In genomic region chr3:65721386-65721785, GRCh38 we compare ENCODE assay signal across 28 cellular contexts.
"Had no signal": no experiment of that assay in that cellular context is flagged by ENCODE, and none has a peak within 500 bp of the region (broad histone marks: within the 10 kb centered on the region; RNA-seq: fewer than 3 reads in every experiment).

No MANE protein-coding gene starts in this region.

- H3K27ac ChIP-seq: ascending aorta, cardiac muscle cell, colonic mucosa, epithelial cell of prostate, gastrocnemius medialis, tibial nerve had no signal

- ATAC-seq: gastrocnemius medialis; left colon; naive thymus-derived CD8-positive, alpha-beta T cell had no signal

- H3K36me3 ChIP-seq: ascending aorta, cardiac muscle cell, colonic mucosa, gastrocnemius medialis, tibial nerve had no signal

- H3K4me1 ChIP-seq: ascending aorta, colonic mucosa, tibial nerve had no signal

- H3K9me3 Mint-ChIP-seq: activated naive CD4-positive, alpha-beta T cell treated with anti-CD3 and anti-CD28 coated beads for 36 hours; activated naive CD8-positive, alpha-beta T cell treated with anti-CD3 and anti-CD28 coated beads, Interleukin-2, amount 10 ng/mL, durations not matched to agents 7 days and 5 days; activated T-helper 1 cell treated with anti-CD3 and anti-CD28 coated beads, Interleukin-12 subunit alpha, Interleukin-12 subunit beta, Interleukin-2, Interleukin-4 antibody, amounts not matched to agents 30 ng/mL and 10 ng/mL and 1 ng/mL, durations not matched to agents 14 hours and 24 hours and 36 hours; brain; mesothelial cell of epicardium; naive thymus-derived CD8-positive, alpha-beta T cell; neural crest cell had no signal

- H3K4me3 ChIP-seq: ascending aorta, cardiac muscle cell, colonic mucosa, gastrocnemius medialis, tibial nerve had no signal

- FAIRE-seq: endometrium, kidney had no signal

- H3K27ac Mint-ChIP-seq: activated naive CD4-positive, alpha-beta T cell treated with anti-CD3 and anti-CD28 coated beads for 36 hours; activated naive CD8-positive, alpha-beta T cell treated with anti-CD3 and anti-CD28 coated beads, Interleukin-2, amount 10 ng/mL, durations not matched to agents 7 days and 5 days; activated T-helper 1 cell treated with anti-CD3 and anti-CD28 coated beads, Interleukin-12 subunit alpha, Interleukin-12 subunit beta, Interleukin-2, Interleukin-4 antibody, amounts not matched to agents 30 ng/mL and 10 ng/mL and 1 ng/mL, durations not matched to agents 14 hours and 24 hours and 36 hours; immature natural killer cell; naive thymus-derived CD8-positive, alpha-beta T cell had no signal

- DNase-seq: activated CD4-positive, alpha-beta T cell treated with anti-CD3 and anti-CD28 coated beads for 4 hours; activated CD4-positive, alpha-beta T cell treated with anti-CD3 and anti-CD28 coated beads, Interleukin-2, amount 50 U/mL, for 48 hours; activated CD8-positive, alpha-beta memory T cell treated with anti-CD3 and anti-CD28 coated beads for 24 hours; activated effector memory CD4-positive, alpha-beta T cell treated with anti-CD3 and anti-CD28 coated beads, Interleukin-2, amount 50 U/mL, for 16 hours; activated naive CD4-positive, alpha-beta T cell treated with anti-CD3 and anti-CD28 coated beads for 36 hours; activated naive CD8-positive, alpha-beta T cell treated with anti-CD3 and anti-CD28 coated beads, Interleukin-2, amount 10 ng/mL, durations not matched to agents 7 days and 5 days; cerebellar nuclear complex; colonic mucosa; effector CD8-positive, alpha-beta T cell; gastrocnemius medialis; glutamatergic neuron; immature natural killer cell; kidney; left colon; naive thymus-derived CD8-positive, alpha-beta T cell; occipital lobe; right cardiac atrium; stimulated activated CD4-positive, alpha-beta T cell treated with anti-CD3 and anti-CD28 coated beads, Interleukin-2, amount 100 ng/mL, for 48 hours; stimulated activated naive CD4-positive, alpha-beta T cell treated with Interleukin-2 at 50 U/mL for 16 hours had no signal

- H3K9me3 ChIP-seq: ascending aorta, colonic mucosa, gastrocnemius medialis, tibial nerve had no signal

- H3K36me3 Mint-ChIP-seq: activated naive CD8-positive, alpha-beta T cell treated with anti-CD3 and anti-CD28 coated beads, Interleukin-2, amount 10 ng/mL, durations not matched to agents 7 days and 5 days; brain; immature natural killer cell; naive thymus-derived CD8-positive, alpha-beta T cell had no signal

- H3K4me1 Mint-ChIP-seq: activated naive CD8-positive, alpha-beta T cell treated with anti-CD3 and anti-CD28 coated beads, Interleukin-2, amount 10 ng/mL, durations not matched to agents 7 days and 5 days; immature natural killer cell; naive thymus-derived CD8-positive, alpha-beta T cell; neural crest cell had no signal

- H3K27me3 ChIP-seq: ascending aorta, cardiac muscle cell, colonic mucosa, gastrocnemius medialis, tibial nerve had no signal

- H3K27me3 Mint-ChIP-seq: activated naive CD8-positive, alpha-beta T cell treated with anti-CD3 and anti-CD28 coated beads, Interleukin-2, amount 10 ng/mL, durations not matched to agents 7 days and 5 days had no signal

- H3K4me3 Mint-ChIP-seq: activated naive CD4-positive, alpha-beta T cell treated with anti-CD3 and anti-CD28 coated beads for 36 hours; activated naive CD8-positive, alpha-beta T cell treated with anti-CD3 and anti-CD28 coated beads, Interleukin-2, amount 10 ng/mL, durations not matched to agents 7 days and 5 days; activated T-helper 1 cell treated with anti-CD3 and anti-CD28 coated beads, Interleukin-12 subunit alpha, Interleukin-12 subunit beta, Interleukin-2, Interleukin-4 antibody, amounts not matched to agents 30 ng/mL and 10 ng/mL and 1 ng/mL, durations not matched to agents 14 hours and 24 hours and 36 hours; brain; immature natural killer cell; mesothelial cell of epicardium; naive thymus-derived CD8-positive, alpha-beta T cell; neural crest cell had no signal
